In the genomic region with DNA sequence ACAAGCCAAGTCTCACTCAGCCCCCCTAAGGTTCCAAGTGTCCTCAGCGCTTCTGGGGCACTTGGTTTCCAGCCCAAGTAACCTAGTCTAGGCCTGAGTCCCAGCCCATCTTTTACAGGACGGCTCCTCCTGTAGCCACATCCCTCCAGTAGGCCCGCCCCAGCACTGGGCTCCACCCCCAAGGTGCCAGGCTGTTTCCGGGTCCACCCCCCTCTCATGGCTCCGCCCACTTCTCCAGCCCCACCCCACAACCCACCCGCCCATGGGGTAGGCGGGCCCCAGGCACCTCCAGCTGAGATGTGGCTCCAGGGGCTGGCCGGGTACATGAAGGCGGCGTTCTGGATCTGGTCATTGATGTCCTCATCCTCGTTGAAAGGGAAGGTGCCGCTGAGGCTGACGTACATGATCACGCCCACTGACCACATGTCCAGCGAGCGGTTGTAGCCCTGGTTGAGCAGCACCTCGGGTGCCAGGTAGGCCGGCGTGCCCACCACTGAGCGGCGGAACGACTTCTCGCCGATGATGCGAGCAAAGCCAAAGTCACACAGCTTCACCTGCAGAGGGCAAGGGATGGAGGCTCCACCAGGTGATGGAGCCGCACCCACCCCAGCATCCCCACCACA, we compare ENCODE assay signal across 9 cellular contexts. TPM values are rescaled to one million over a fixed set of nuclear protein-coding genes. Genes with fewer than 3 reads are reported as not detected.
DNase-seq lines count a peak whose midpoint lies in the region; ATAC-seq and TF ChIP-seq lines count a peak whose summit lies in the region.
"Had no signal": no experiment of that assay in that cellular context is flagged by ENCODE, and none has a peak within 500 bp of the region (broad histone marks: within the 10 kb centered on the region; RNA-seq: fewer than 3 reads in every experiment).

No MANE protein-coding gene starts in this region.

- intact Hi-C loops in MCF 10A (cut with micrococcal nuclease) (no loop called here), mammary epithelial cell (cut with micrococcal nuclease) (no loop called here), stomach (cut with DNase I; ENCODE audit: low total_unique reads) (no loop called here)

- no peak for TF ChIP-seq POLR2A in stomach (IDR thresholded peaks at IDR 0.05)

- dilution Hi-C loops in mammary epithelial cell (cut with HindIII; ENCODE audit: low sequenced_read_pairs): loop anchor here (5.0 kb wide), 1 partner anchor 101 kb away; no protein-coding TSS in a partner anchor

- CTCF ChIA-PET in MCF 10A (lab: Yijun Ruan, JAX) (interaction anchor here (0.8 kb wide), 1 partner anchor 16 kb away, joined by 6 read pairs; no protein-coding TSS in a partner anchor), mammary epithelial cell (lab: Charles Lee; ENCODE audit: low non-redundant PET) (no interaction called here)
- CTCF ChIA-PET in activated CD8-positive, alpha-beta memory T cell treated with anti-CD3 and anti-CD28 coated beads, Interleukin-2, amount 10 ng/mL, durations not matched to agents 7 days and 5 days (lab: Charles Lee): interaction anchor here (1.7 kb wide), 1 partner anchor 16 kb away, joined by 5 read pairs; no protein-coding TSS in a partner anchor

- H3K27ac Mint-ChIP-seq in MCF 10A (ENCODE audit: low read depth, unreplicated experiment) (no peak overlapping the region), immature natural killer cell (peak overlapping the region in 4 of 6 donors; percentile 53 to 80 (median 66))
- H3K27ac Mint-ChIP-seq in activated CD8-positive, alpha-beta memory T cell treated with anti-CD3 and anti-CD28 coated beads, Interleukin-2, amount 10 ng/mL, durations not matched to agents 7 days and 5 days: no peak overlapping the region

- no peak overlapping the region for H3K4me3 Mint-ChIP-seq in MCF 10A (ENCODE audit: unreplicated experiment)
- no peak overlapping the region for H3K4me3 Mint-ChIP-seq in activated CD8-positive, alpha-beta memory T cell treated with anti-CD3 and anti-CD28 coated beads, Interleukin-2, amount 10 ng/mL, durations not matched to agents 7 days and 5 days
- H3K4me3 Mint-ChIP-seq in immature natural killer cell: no peak overlapping the region

- H3K36me3 Mint-ChIP-seq in MCF 10A (ENCODE audit: insufficient read depth, unreplicated experiment) (peaks cover 90% of the 10 kb centered on the region), immature natural killer cell (peaks cover 3 to 37% (median 18%) of the 10 kb centered on the region in 3 donors)
- H3K36me3 Mint-ChIP-seq in activated CD8-positive, alpha-beta memory T cell treated with anti-CD3 and anti-CD28 coated beads, Interleukin-2, amount 10 ng/mL, durations not matched to agents 7 days and 5 days: peaks cover 70% of the 10 kb centered on the region

- peaks cover 6% of the 10 kb centered on the region for H3K79me2 ChIP-seq in mammary epithelial cell (ENCODE audit: insufficient read depth, low read length)

- ATAC-seq in activated CD8-positive, alpha-beta memory T cell treated with anti-CD3 and anti-CD28 coated beads, Interleukin-2, amount 10 ng/mL, durations not matched to agents 7 days and 5 days: peak; percentile 84
- ATAC-seq in GM21526 (IDR thresholded peaks at IDR 0.05; ENCODE audit: low FRiP score, unreplicated experiment): no peak

- H3K36me3 ChIP-seq in mammary epithelial cell (ENCODE audit: insufficient read depth, low read length) (peaks cover 23% of the 10 kb centered on the region), stomach (peaks cover 68 to 100% (median 100%) of the 10 kb centered on the region in 4 donors)

- no peak overlapping the region for H2AFZ ChIP-seq in mammary epithelial cell (ENCODE audit: low read depth, low read length)

- no peaks in the 10 kb centered on the region for H3K27me3 ChIP-seq in mammary epithelial cell (ENCODE audit: insufficient read depth, low read length)
- H3K27me3 ChIP-seq in stomach: no peaks in the 10 kb centered on the region

- in situ Hi-C loops in mammary epithelial cell (cut with MboI; ENCODE audit: low sequenced_read_pairs in 2 of 2): no loop called here

- no peaks in the 10 kb centered on the region for H4K20me1 ChIP-seq in mammary epithelial cell (ENCODE audit: insufficient read depth, low read length)

- no peaks in the 10 kb centered on the region for H3K4me1 Mint-ChIP-seq in MCF 10A (ENCODE audit: insufficient read depth, unreplicated experiment)
- peaks cover 15% of the 10 kb centered on the region for H3K4me1 Mint-ChIP-seq in activated CD8-positive, alpha-beta memory T cell treated with anti-CD3 and anti-CD28 coated beads, Interleukin-2, amount 10 ng/mL, durations not matched to agents 7 days and 5 days
- peaks cover 11 to 12% of the 10 kb centered on the region in 2 donors for H3K4me1 Mint-ChIP-seq in immature natural killer cell

- no peak for TF ChIP-seq EP300 in stomach (IDR thresholded peaks at IDR 0.05)

- DNase-seq in MCF 10A (ENCODE audit: unreplicated experiment): peak; percentile 43
- no peak for DNase-seq in mammary epithelial cell
- peak; percentile 73 for DNase-seq in activated CD8-positive, alpha-beta memory T cell treated with anti-CD3 and anti-CD28 coated beads, Interleukin-2, amount 10 ng/mL, durations not matched to agents 7 days and 5 days
- peak; percentile 43 to 58 (median 51) for DNase-seq in immature natural killer cell
- peak; percentile 31 for DNase-seq in stomach
- no peak for DNase-seq in NCI-H446 (lab: John Stamatoyannopoulos, UW)
- no peak for DNase-seq in SKM-1 treated with dmso at 0.1 percent for 144 hours (lab: John Stamatoyannopoulos, UW; ENCODE audit: unreplicated experiment)

- H3K9me3 Mint-ChIP-seq in MCF 10A (ENCODE audit: unreplicated experiment) (no peaks in the 10 kb centered on the region), immature natural killer cell (no peaks in the 10 kb centered on the region)
- H3K9me3 Mint-ChIP-seq in activated CD8-positive, alpha-beta memory T cell treated with anti-CD3 and anti-CD28 coated beads, Interleukin-2, amount 10 ng/mL, durations not matched to agents 7 days and 5 days (ENCODE audit: low read depth): no peaks in the 10 kb centered on the region

- POLR2A ChIA-PET in MCF 10A (lab: Yijun Ruan, JAX): no interaction called here

- no peak overlapping the region for H3K9ac ChIP-seq in mammary epithelial cell (ENCODE audit: insufficient read depth, low read length)

- H3K4me1 ChIP-seq in mammary epithelial cell (ENCODE audit: insufficient read depth, low read length) (no peaks in the 10 kb centered on the region), stomach (no peaks in the 10 kb centered on the region)

- H3K4me3 ChIP-seq in mammary epithelial cell (replicated peaks in 1 of 3; ENCODE audit: insufficient read depth in 1 of 3, low read depth in 2 of 3, low read length in 3 of 3) (no peak overlapping the region), stomach (no peak overlapping the region)

- no peak overlapping the region for H3K4me2 ChIP-seq in mammary epithelial cell (ENCODE audit: insufficient read depth, low read depth, low read length)

- no peaks in the 10 kb centered on the region for H3K9me3 ChIP-seq in mammary epithelial cell (replicated peaks; ENCODE audit: insufficient read depth, low read length)
- no peaks in the 10 kb centered on the region for H3K9me3 ChIP-seq in stomach

- WGBS in mammary epithelial cell (ENCODE audit: low coverage, missing lambda C conversion rate): 100% methylated on average over 1 of the region's 26 CpGs
- WGBS in stomach, 5 donors: 81 to 86% (median 85%) methylated on average over 21 to 26 of the region's 26 CpGs

- H3K27ac ChIP-seq in mammary epithelial cell (ENCODE audit: insufficient read depth, low read depth, low read length) (no peak overlapping the region), stomach (no peak overlapping the region)

- TF ChIP-seq CTCF in MCF 10A (IDR thresholded peaks at IDR 0.05; ENCODE audit: unreplicated experiment) (no peak), mammary epithelial cell (conservative IDR thresholded peaks at IDR 0.05 in 1 of 2, IDR thresholded peaks at IDR 0.05 in 1 of 2; ENCODE audit: extremely low read depth in 1 of 2, insufficient read depth in 1 of 2, low read depth in 1 of 2, low read length in 2 of 2) (no peak), stomach (IDR thresholded peaks at IDR 0.05) (no peak)

- no TSS peak for BruUV-seq in MCF 10A (replicated peaks; lab: Mats Ljungman, UMichigan)
- BruUV-seq in mammary epithelial cell (replicated peaks; lab: Mats Ljungman, UMichigan): no TSS peak

- H3K27me3 Mint-ChIP-seq in MCF 10A (ENCODE audit: insufficient read depth, unreplicated experiment): no peaks in the 10 kb centered on the region
- H3K27me3 Mint-ChIP-seq in activated CD8-positive, alpha-beta memory T cell treated with anti-CD3 and anti-CD28 coated beads, Interleukin-2, amount 10 ng/mL, durations not matched to agents 7 days and 5 days: no peaks in the 10 kb centered on the region
- H3K27me3 Mint-ChIP-seq in immature natural killer cell (ENCODE audit: low read depth in 3 of 3): peaks cover 0 to 7% (median 4%) of the 10 kb centered on the region in 3 donors

RNA-seq across cellular contexts. Expression of a gene that starts 17.2 kb away (rescaled TPM):
- total RNA-seq in MCF 10A (2022) (0.09 TPM in 1 of 2 replicates, not detected in the other), mammary epithelial cell (under 1 TPM; 0.31 to 0.33 TPM), stomach (10 to 100 TPM in 4 of 5 donors, 1 to 10 TPM in 1; 9.7 to 29.9 (median 11.1) TPM)
- polyA plus RNA-seq in mammary epithelial cell (0.07 TPM), immature natural killer cell (not detected), stomach (10 to 100 TPM in 1 of 3 donors, 1 to 10 TPM in 2; 6.1 to 10.5 (median 6.4) TPM)
- polyA minus RNA-seq in mammary epithelial cell: not detected
- total RNA-seq in activated CD8-positive, alpha-beta memory T cell treated with anti-CD3 and anti-CD28 coated beads, Interleukin-2, amount 10 ng/mL, durations not matched to agents 7 days and 5 days: 1 to 10 TPM in 1 of 2 experiments, under 1 TPM in 1; 0.12 to 1.2 TPM

RNA-seq across cellular contexts. Expression of a gene that starts 38.7 kb away (rescaled TPM):
- total RNA-seq in MCF 10A (2022) (30.4 and 35.9 TPM in 2 replicates), mammary epithelial cell (10 to 100 TPM; 20.2 to 55.5 TPM), stomach (10 to 100 TPM in 4 of 5 donors, 1 to 10 TPM in 1; 7.0 to 40.8 (median 18.5) TPM)
- polyA plus RNA-seq in mammary epithelial cell (23.9 TPM), immature natural killer cell (100 to 1,000 TPM in 1 of 3 donors, 10 to 100 TPM in 2; 36.3 to 116 (median 36.3) TPM), stomach (10 to 100 TPM; 26.5 to 50.6 (median 39.7) TPM)
- polyA minus RNA-seq in mammary epithelial cell: 21.0 TPM
- total RNA-seq in activated CD8-positive, alpha-beta memory T cell treated with anti-CD3 and anti-CD28 coated beads, Interleukin-2, amount 10 ng/mL, durations not matched to agents 7 days and 5 days: 100 to 1,000 TPM; 147 to 187 TPM

RNA-seq across cellular contexts. Expression of a gene that starts 42.2 kb away (rescaled TPM):
- total RNA-seq in MCF 10A (2022) (not detected in 2 replicates), mammary epithelial cell (not detected), stomach (not detected)
- polyA plus RNA-seq in mammary epithelial cell (not detected), immature natural killer cell (not detected), stomach (not detected)
- polyA minus RNA-seq in mammary epithelial cell: not detected
- total RNA-seq in activated CD8-positive, alpha-beta memory T cell treated with anti-CD3 and anti-CD28 coated beads, Interleukin-2, amount 10 ng/mL, durations not matched to agents 7 days and 5 days: 10 to 100 TPM in 1 of 2 experiments, not detected in 1; 25.9 TPM
- polyA plus RNA-seq: BJ had no signal

RNA-seq across cellular contexts. Expression of a gene that starts 53.3 kb away (rescaled TPM):
- total RNA-seq in MCF 10A (2022): not detected in 2 replicates
- under 1 TPM in 1 of 2 donors, not detected in 1; under 0.01 TPM for total RNA-seq in mammary epithelial cell
- not detected for polyA plus RNA-seq in mammary epithelial cell
- not detected for polyA minus RNA-seq in mammary epithelial cell
- 10 to 100 TPM in 1 of 2 experiments, 1 to 10 TPM in 1; 1.8 to 27.5 TPM for total RNA-seq in activated CD8-positive, alpha-beta memory T cell treated with anti-CD3 and anti-CD28 coated beads, Interleukin-2, amount 10 ng/mL, durations not matched to agents 7 days and 5 days
- polyA plus RNA-seq in immature natural killer cell: under 1 TPM in 2 of 3 donors, not detected in 1; 0.14 to 0.52 TPM
- 1 to 10 TPM in 3 of 5 donors, not detected in 2; 1.8 to 6.7 (median 5.8) TPM for total RNA-seq in stomach
- polyA plus RNA-seq in stomach: 1 to 10 TPM; 1.6 to 1.7 (median 1.6) TPM

Comparison
In these comparisons a context has a peak if more than half of its experiments do, and no peak if none do; other contexts are left out.
1. DNase-seq: peak in MCF 10A (single experiment), activated CD8-positive, alpha-beta memory T cell treated with anti-CD3 and anti-CD28 coated beads, Interleukin-2, amount 10 ng/mL, durations not matched to agents 7 days and 5 days (single experiment), immature natural killer cell (3 of 3) and stomach (single experiment); none in mammary epithelial cell (single experiment), NCI-H446 (0 of 2) and SKM-1 treated with dmso at 0.1 percent for 144 hours (single experiment).
2. H3K27ac Mint-ChIP-seq: peak in immature natural killer cell (4 of 6); none in MCF 10A (single experiment) and activated CD8-positive, alpha-beta memory T cell treated with anti-CD3 and anti-CD28 coated beads, Interleukin-2, amount 10 ng/mL, durations not matched to agents 7 days and 5 days (single experiment).